Comparison of ENCODE assay signal across 17 cellular contexts in genomic region chr9:137679249-137679648, GRCh38.
DNase-seq lines count a peak whose midpoint lies in the region; ATAC-seq and TF ChIP-seq lines count a peak whose summit lies in the region.
"Had no signal": no experiment of that assay in that cellular context is flagged by ENCODE, and none has a peak within 500 bp of the region (broad histone marks: within the 10 kb centered on the region; RNA-seq: fewer than 3 reads in every experiment).

No MANE protein-coding gene starts in this region.

- no peaks in the 10 kb centered on the region for H3K27me3 Mint-ChIP-seq in brain

- DNase-seq in DND-41 (peak; percentile 71), mucosa of descending colon (no peak), uterus (no peak), SHP77 (lab: John Stamatoyannopoulos, UW) (no peak), suprapubic skin (ENCODE audit: low spot score in 2 of 2) (no peak), NCI-H1417 treated with DMSO at 0.1 percent for 48 hours (lab: John Stamatoyannopoulos, UW) (no peak)
- DNase-seq in Jurkat, Clone E6-1 (ENCODE audit: low read depth, low spot score), result peak; percentile 59
- DNase-seq: activated CD8-positive, alpha-beta T cell treated with anti-CD3 and anti-CD28 coated beads, Interleukin-2, amount 10 ng/mL, durations not matched to agents 7 days and 5 days; activated effector memory CD4-positive, alpha-beta T cell treated with Interleukin-2 at 50 U/mL for 16 hours; cortex of kidney; hippocampal formation; NCI-H1930; occipital lobe had no signal

- peak; percentile 96 for ATAC-seq in DND-41 (ENCODE audit: insufficient read depth, low read depth)
- ATAC-seq in mucosa of descending colon, result peak; percentile 31
- ATAC-seq: activated CD8-positive, alpha-beta T cell treated with anti-CD3 and anti-CD28 coated beads, Interleukin-2, amount 10 ng/mL, durations not matched to agents 7 days and 5 days; HCT116 had no signal

- no peak overlapping the region for H3K4me2 ChIP-seq in DND-41 (ENCODE audit: insufficient read depth, low read length)

- 74% methylated on average over 6 of the region's 6 CpGs for WGBS in suprapubic skin

- no peak overlapping the region for H3K4me3 ChIP-seq in DND-41 (ENCODE audit: low read depth in 1 of 2, low read length in 2 of 2)
- no peak overlapping the region for H3K4me3 ChIP-seq in Jurkat, Clone E6-1 (ENCODE audit: low read length)
- no peak overlapping the region for H3K4me3 ChIP-seq in mucosa of descending colon
- H3K4me3 ChIP-seq in uterus, result no peak overlapping the region
- H3K4me3 ChIP-seq in suprapubic skin, result no peak overlapping the region
- H3K4me3 ChIP-seq: ascending aorta, lung had no signal

- H3K9ac ChIP-seq in DND-41 (ENCODE audit: low read depth, low read length), result no peak overlapping the region

- TF ChIP-seq EP300 in suprapubic skin (IDR thresholded peaks at IDR 0.05), result no peak

- H2AFZ ChIP-seq in DND-41 (ENCODE audit: low read depth, low read length), result no peak overlapping the region

- TF ChIP-seq CTCF in DND-41 (IDR thresholded peaks at IDR 0.05; ENCODE audit: borderline replicate concordance, extremely low read depth, low read length, poor library complexity, severe bottlenecking) (no peak), brain (conservative IDR thresholded peaks at IDR 0.05) (no peak), mucosa of descending colon (IDR thresholded peaks at IDR 0.05) (no peak), uterus (IDR thresholded peaks at IDR 0.05) (no peak), suprapubic skin (IDR thresholded peaks at IDR 0.05) (no peak)

- peaks cover 68% of the 10 kb centered on the region for H3K4me1 Mint-ChIP-seq in brain

- H4K20me1 ChIP-seq in DND-41 (ENCODE audit: insufficient read depth, low read length), result peaks cover 67% of the 10 kb centered on the region

- H3K36me3 Mint-ChIP-seq in brain, result peaks cover 30% of the 10 kb centered on the region

- H3K4me1 ChIP-seq in DND-41 (ENCODE audit: insufficient read depth, low read length) (peaks cover 11% of the 10 kb centered on the region; the same call in 1 of the 2 replicates), mucosa of descending colon (ENCODE audit: low read depth) (peaks cover 5% of the 10 kb centered on the region), uterus (peaks cover 0 to 7% of the 10 kb centered on the region in 2 donors), suprapubic skin (peaks cover 26% of the 10 kb centered on the region)

- peak overlapping the region in 2 of 5 experiments; percentile 23 to 47 for H3K4me3 Mint-ChIP-seq in brain
- H3K4me3 Mint-ChIP-seq: activated CD8-positive, alpha-beta T cell treated with anti-CD3 and anti-CD28 coated beads, Interleukin-2, amount 10 ng/mL, durations not matched to agents 7 days and 5 days had no signal

- TF ChIP-seq POLR2A in uterus (IDR thresholded peaks at IDR 0.05) (no peak), suprapubic skin (IDR thresholded peaks at IDR 0.05) (no peak)

- intact Hi-C loops in mucosa of descending colon (cut with DNase I, micrococcal nuclease) (no loop called here), uterus (cut with DNase I; ENCODE audit: low total_unique reads) (no loop called here)

- no peaks in the 10 kb centered on the region for H3K9me3 Mint-ChIP-seq in brain

- H3K27me3 ChIP-seq in DND-41 (ENCODE audit: insufficient read depth, low read length, poor library complexity), result no peaks in the 10 kb centered on the region
- no peaks in the 10 kb centered on the region for H3K27me3 ChIP-seq in uterus
- H3K27me3 ChIP-seq in suprapubic skin, result no peaks in the 10 kb centered on the region
- H3K27me3 ChIP-seq: ascending aorta had no signal

- H3K36me3 ChIP-seq in DND-41 (ENCODE audit: insufficient read depth, low read length), result no peaks in the 10 kb centered on the region; the same call in 1 of the 2 replicates
- no peaks in the 10 kb centered on the region for H3K36me3 ChIP-seq in mucosa of descending colon (ENCODE audit: low read depth)
- no peaks in the 10 kb centered on the region for H3K36me3 ChIP-seq in uterus
- H3K36me3 ChIP-seq in suprapubic skin, result peaks cover 7% of the 10 kb centered on the region

- H3K27ac ChIP-seq in DND-41 (ENCODE audit: low read length) (0 out of 2 replicates have a peak overlapping the region, but pooled peaks have one; percentile 33), uterus (no peak overlapping the region), suprapubic skin (no peak overlapping the region)
- H3K27ac ChIP-seq: ascending aorta had no signal

- peak overlapping the region; percentile 17 to 86 (median 60) for H3K27ac Mint-ChIP-seq in brain
- H3K27ac Mint-ChIP-seq: activated CD8-positive, alpha-beta T cell treated with anti-CD3 and anti-CD28 coated beads, Interleukin-2, amount 10 ng/mL, durations not matched to agents 7 days and 5 days had no signal

- no peaks in the 10 kb centered on the region for H3K9me3 ChIP-seq in DND-41 (ENCODE audit: insufficient read depth, low read length, severe bottlenecking)
- H3K9me3 ChIP-seq in mucosa of descending colon, result no peaks in the 10 kb centered on the region
- H3K9me3 ChIP-seq in uterus, result no peaks in the 10 kb centered on the region
- no peaks in the 10 kb centered on the region for H3K9me3 ChIP-seq in suprapubic skin
- H3K9me3 ChIP-seq: ascending aorta had no signal

- H3K79me2 ChIP-seq in DND-41 (ENCODE audit: insufficient read depth, low read length), result peaks cover 84% of the 10 kb centered on the region

Comparison
In these comparisons a context has a peak if more than half of its experiments do, and no peak if none do; other contexts are left out.
1. DNase-seq: peak in DND-41 (single experiment) and Jurkat, Clone E6-1 (single experiment); none in mucosa of descending colon (0 of 3), uterus (0 of 2), SHP77 (0 of 2), suprapubic skin (0 of 2) and NCI-H1417 treated with DMSO at 0.1 percent for 48 hours (single experiment).